Comparison of ENCODE assay signal across 1 cellular context in genomic region chr2:15936277-15937104, GRCh38.
TF ChIP-seq lines count a peak whose summit lies in the region.

No MANE protein-coding gene starts in this region.

TF ChIP-seq in H1, 55 proteins besides CTCF, POLR2A, EP300 and RAD21 (continued from another document):
- TF ChIP-seq SIN3A (conservative IDR thresholded peaks at IDR 0.05 in 1 of 2, IDR thresholded peaks at IDR 0.05 in 1 of 2; ENCODE audit: low read depth in 1 of 2, low read length in 2 of 2), result no peak
- no peak for TF ChIP-seq TCF12 (IDR thresholded peaks at IDR 0.05; ENCODE audit: low read depth, low read length)
- TF ChIP-seq YY1 (IDR thresholded peaks at IDR 0.05; ENCODE audit: low read depth, low read length), result no peak
- no peak for TF ChIP-seq FOSL1 (IDR thresholded peaks at IDR 0.05; ENCODE audit: insufficient read depth, low read depth, low read length)
- TF ChIP-seq, protein P1, sequence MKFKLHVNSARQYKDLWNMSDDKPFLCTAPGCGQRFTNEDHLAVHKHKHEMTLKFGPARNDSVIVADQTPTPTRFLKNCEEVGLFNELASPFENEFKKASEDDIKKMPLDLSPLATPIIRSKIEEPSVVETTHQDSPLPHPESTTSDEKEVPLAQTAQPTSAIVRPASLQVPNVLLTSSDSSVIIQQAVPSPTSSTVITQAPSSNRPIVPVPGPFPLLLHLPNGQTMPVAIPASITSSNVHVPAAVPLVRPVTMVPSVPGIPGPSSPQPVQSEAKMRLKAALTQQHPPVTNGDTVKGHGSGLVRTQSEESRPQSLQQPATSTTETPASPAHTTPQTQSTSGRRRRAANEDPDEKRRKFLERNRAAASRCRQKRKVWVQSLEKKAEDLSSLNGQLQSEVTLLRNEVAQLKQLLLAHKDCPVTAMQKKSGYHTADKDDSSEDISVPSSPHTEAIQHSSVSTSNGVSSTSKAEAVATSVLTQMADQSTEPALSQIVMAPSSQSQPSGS (IDR thresholded peaks at IDR 0.05; ENCODE audit: low read length), result no peak
- no peak for TF ChIP-seq NRF1 (IDR thresholded peaks at IDR 0.05; ENCODE audit: low read depth, low read length)
- TF ChIP-seq SIRT6 (IDR thresholded peaks at IDR 0.05; ENCODE audit: low read length), result no peak
- TF ChIP-seq, protein P2, sequence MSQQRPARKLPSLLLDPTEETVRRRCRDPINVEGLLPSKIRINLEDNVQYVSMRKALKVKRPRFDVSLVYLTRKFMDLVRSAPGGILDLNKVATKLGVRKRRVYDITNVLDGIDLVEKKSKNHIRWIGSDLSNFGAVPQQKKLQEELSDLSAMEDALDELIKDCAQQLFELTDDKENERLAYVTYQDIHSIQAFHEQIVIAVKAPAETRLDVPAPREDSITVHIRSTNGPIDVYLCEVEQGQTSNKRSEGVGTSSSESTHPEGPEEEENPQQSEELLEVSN (IDR thresholded peaks at IDR 0.05), result no peak
- TF ChIP-seq RXRA (IDR thresholded peaks at IDR 0.05; ENCODE audit: insufficient read depth, low read depth, low read length), result no peak
- no peak for TF ChIP-seq SP4 (IDR thresholded peaks at IDR 0.05; ENCODE audit: low read length)
